1 cellular context compared by ENCODE assay signal in the genomic region with DNA sequence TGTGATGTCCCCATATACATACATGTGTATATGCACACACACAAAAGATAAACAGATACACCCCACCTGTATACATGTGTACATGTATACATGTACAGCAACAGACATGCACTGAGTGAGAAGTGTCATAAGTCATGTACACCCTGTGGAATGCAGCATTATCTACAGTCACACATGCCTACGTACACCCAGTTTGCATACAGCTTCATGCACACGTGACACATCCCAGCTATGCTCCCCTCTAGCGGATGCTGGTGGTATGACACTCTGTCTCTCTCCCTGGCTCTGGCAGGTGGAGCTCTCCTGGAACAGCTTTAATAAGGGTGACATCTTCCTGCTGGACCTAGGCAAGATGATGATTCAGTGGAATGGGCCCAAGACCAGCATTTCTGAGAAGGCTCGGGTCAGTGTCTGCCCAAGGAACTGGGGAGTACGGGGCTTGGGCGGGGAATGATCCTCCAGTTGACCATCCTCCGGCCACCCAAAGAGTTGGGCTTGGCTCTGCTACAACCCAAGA.
TF ChIP-seq lines count a peak whose summit lies in the region.

No MANE protein-coding gene starts in this region.

TF ChIP-seq in K562, 482 proteins besides CTCF, POLR2A, EP300 and RAD21 (continued from another document and continues in another):
- TF ChIP-seq RBBP5 (IDR thresholded peaks at IDR 0.05; ENCODE audit: borderline replicate concordance, insufficient read depth, low read length, poor library complexity, severe bottlenecking) (no peak), NFE2 (IDR thresholded peaks at IDR 0.05; ENCODE audit: low read depth) (no peak), NR4A1 (CRISPR knock-in tag; IDR thresholded peaks at IDR 0.05) (no peak), NR4A1 (tag; IDR thresholded peaks at IDR 0.05) (no peak), ZNF239 (CRISPR knock-in tag; IDR thresholded peaks at IDR 0.05) (no peak), ZNF408 (CRISPR knock-in tag; IDR thresholded peaks at IDR 0.05; ENCODE audit: low read depth) (no peak), MTA1 (IDR thresholded peaks at IDR 0.05; ENCODE audit: borderline replicate concordance) (peak; percentile 59; the same call in 1 of the 2 replicates), SIN3A (IDR thresholded peaks at IDR 0.05; ENCODE audit: borderline replicate concordance in 2 of 2, control insufficient read depth in 1 of 2, low read depth in 2 of 2, low read length in 2 of 2) (peak in 1 of 2 experiments; percentile 90; a peak in 1 of 4 replicates), ZNF146 (CRISPR knock-in tag; IDR thresholded peaks at IDR 0.05; ENCODE audit: unreplicated experiment) (no peak), CXXC5 (CRISPR knock-in tag; IDR thresholded peaks at IDR 0.05) (peak; percentile 57; the same call in 1 of the 2 replicates), NFATC3 (IDR thresholded peaks at IDR 0.05) (no peak), PYGO2 (tag; IDR thresholded peaks at IDR 0.05) (no peak), ZC3H11A (IDR thresholded peaks at IDR 0.05; ENCODE audit: low read depth, low read length) (no peak), NCOA1 (IDR thresholded peaks at IDR 0.05; ENCODE audit: low read depth) (no peak), TEAD4 (IDR thresholded peaks at IDR 0.05; ENCODE audit: low read length) (peak; percentile 90), TEAD4 (CRISPR knock-in tag; IDR thresholded peaks at IDR 0.05; ENCODE audit: borderline replicate concordance) (no peak), ZNF561 (CRISPR knock-in tag; conservative IDR thresholded peaks at IDR 0.05) (no peak), ZNF583 (CRISPR knock-in tag; IDR thresholded peaks at IDR 0.05) (no peak), MCM5 (IDR thresholded peaks at IDR 0.05; ENCODE audit: low read depth) (no peak), ZNF431 (CRISPR knock-in tag; IDR thresholded peaks at IDR 0.05) (no peak), HIVEP1 (CRISPR knock-in tag; IDR thresholded peaks at IDR 0.05) (no peak), KDM1A (IDR thresholded peaks at IDR 0.05) (peak; percentile 59 to 100), ZNF316 (IDR thresholded peaks at IDR 0.05) (no peak), HDAC1 (IDR thresholded peaks at IDR 0.05) (peak in 1 of 2 experiments; percentile 73; a peak in 1 of 4 replicates), HSF4 (CRISPR knock-in tag; IDR thresholded peaks at IDR 0.05; ENCODE audit: borderline replicate concordance) (no peak), NCOA2 (IDR thresholded peaks at IDR 0.05; ENCODE audit: partially characterized antibody in 2 of 2) (no peak), ZNF140 (CRISPR knock-in tag; IDR thresholded peaks at IDR 0.05) (no peak), ZFX (CRISPR knock-in tag; IDR thresholded peaks at IDR 0.05) (no peak), NFE2L1 (tag; IDR thresholded peaks at IDR 0.05; ENCODE audit: borderline replicate concordance, low read depth) (no peak), ETV5 (CRISPR knock-in tag; IDR thresholded peaks at IDR 0.05; ENCODE audit: low read depth) (no peak), NR2C1 (IDR thresholded peaks at IDR 0.05) (peak; percentile 50; the same call in 1 of the 2 replicates), NR2C1 (tag; IDR thresholded peaks at IDR 0.05) (no peak), ZNF77 (CRISPR knock-in tag; IDR thresholded peaks at IDR 0.05) (no peak)
- TF ChIP-seq, protein P1, sequence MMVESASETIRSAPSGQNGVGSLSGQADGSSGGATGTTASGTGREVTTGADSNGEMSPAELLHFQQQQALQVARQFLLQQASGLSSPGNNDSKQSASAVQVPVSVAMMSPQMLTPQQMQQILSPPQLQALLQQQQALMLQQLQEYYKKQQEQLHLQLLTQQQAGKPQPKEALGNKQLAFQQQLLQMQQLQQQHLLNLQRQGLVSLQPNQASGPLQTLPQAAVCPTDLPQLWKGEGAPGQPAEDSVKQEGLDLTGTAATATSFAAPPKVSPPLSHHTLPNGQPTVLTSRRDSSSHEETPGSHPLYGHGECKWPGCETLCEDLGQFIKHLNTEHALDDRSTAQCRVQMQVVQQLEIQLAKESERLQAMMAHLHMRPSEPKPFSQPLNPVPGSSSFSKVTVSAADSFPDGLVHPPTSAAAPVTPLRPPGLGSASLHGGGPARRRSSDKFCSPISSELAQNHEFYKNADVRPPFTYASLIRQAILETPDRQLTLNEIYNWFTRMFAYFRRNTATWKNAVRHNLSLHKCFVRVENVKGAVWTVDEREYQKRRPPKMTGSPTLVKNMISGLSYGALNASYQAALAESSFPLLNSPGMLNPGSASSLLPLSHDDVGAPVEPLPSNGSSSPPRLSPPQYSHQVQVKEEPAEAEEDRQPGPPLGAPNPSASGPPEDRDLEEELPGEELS (CRISPR knock-in tag; IDR thresholded peaks at IDR 0.05; ENCODE audit: borderline replicate concordance), result no peak
- TF ChIP-seq, protein P2, sequence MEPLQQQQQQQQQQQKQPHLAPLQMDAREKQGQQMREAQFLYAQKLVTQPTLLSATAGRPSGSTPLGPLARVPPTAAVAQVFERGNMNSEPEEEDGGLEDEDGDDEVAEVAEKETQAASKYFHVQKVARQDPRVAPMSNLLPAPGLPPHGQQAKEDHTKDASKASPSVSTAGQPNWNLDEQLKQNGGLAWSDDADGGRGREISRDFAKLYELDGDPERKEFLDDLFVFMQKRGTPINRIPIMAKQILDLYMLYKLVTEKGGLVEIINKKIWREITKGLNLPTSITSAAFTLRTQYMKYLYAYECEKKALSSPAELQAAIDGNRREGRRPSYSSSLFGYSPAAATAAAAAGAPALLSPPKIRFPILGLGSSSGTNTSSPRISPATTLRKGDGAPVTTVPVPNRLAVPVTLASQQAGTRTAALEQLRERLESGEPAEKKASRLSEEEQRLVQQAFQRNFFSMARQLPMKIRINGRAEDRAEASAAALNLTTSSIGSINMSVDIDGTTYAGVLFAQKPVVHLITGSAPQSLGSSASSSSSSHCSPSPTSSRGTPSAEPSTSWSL (CRISPR knock-in tag; IDR thresholded peaks at IDR 0.05; ENCODE audit: borderline replicate concordance), result no peak
- TF ChIP-seq, protein P3, sequence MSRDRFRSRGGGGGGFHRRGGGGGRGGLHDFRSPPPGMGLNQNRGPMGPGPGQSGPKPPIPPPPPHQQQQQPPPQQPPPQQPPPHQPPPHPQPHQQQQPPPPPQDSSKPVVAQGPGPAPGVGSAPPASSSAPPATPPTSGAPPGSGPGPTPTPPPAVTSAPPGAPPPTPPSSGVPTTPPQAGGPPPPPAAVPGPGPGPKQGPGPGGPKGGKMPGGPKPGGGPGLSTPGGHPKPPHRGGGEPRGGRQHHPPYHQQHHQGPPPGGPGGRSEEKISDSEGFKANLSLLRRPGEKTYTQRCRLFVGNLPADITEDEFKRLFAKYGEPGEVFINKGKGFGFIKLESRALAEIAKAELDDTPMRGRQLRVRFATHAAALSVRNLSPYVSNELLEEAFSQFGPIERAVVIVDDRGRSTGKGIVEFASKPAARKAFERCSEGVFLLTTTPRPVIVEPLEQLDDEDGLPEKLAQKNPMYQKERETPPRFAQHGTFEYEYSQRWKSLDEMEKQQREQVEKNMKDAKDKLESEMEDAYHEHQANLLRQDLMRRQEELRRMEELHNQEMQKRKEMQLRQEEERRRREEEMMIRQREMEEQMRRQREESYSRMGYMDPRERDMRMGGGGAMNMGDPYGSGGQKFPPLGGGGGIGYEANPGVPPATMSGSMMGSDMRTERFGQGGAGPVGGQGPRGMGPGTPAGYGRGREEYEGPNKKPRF (IDR thresholded peaks at IDR 0.05; ENCODE audit: low read depth, low read length), result no peak
- TF ChIP-seq, protein P4, sequence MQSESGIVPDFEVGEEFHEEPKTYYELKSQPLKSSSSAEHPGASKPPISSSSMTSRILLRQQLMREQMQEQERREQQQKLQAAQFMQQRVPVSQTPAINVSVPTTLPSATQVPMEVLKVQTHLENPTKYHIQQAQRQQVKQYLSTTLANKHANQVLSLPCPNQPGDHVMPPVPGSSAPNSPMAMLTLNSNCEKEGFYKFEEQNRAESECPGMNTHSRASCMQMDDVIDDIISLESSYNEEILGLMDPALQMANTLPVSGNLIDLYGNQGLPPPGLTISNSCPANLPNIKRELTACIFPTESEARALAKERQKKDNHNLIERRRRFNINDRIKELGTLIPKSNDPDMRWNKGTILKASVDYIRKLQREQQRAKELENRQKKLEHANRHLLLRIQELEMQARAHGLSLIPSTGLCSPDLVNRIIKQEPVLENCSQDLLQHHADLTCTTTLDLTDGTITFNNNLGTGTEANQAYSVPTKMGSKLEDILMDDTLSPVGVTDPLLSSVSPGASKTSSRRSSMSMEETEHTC (IDR thresholded peaks at IDR 0.05), result peak; percentile 99
- TF ChIP-seq, protein P5, sequence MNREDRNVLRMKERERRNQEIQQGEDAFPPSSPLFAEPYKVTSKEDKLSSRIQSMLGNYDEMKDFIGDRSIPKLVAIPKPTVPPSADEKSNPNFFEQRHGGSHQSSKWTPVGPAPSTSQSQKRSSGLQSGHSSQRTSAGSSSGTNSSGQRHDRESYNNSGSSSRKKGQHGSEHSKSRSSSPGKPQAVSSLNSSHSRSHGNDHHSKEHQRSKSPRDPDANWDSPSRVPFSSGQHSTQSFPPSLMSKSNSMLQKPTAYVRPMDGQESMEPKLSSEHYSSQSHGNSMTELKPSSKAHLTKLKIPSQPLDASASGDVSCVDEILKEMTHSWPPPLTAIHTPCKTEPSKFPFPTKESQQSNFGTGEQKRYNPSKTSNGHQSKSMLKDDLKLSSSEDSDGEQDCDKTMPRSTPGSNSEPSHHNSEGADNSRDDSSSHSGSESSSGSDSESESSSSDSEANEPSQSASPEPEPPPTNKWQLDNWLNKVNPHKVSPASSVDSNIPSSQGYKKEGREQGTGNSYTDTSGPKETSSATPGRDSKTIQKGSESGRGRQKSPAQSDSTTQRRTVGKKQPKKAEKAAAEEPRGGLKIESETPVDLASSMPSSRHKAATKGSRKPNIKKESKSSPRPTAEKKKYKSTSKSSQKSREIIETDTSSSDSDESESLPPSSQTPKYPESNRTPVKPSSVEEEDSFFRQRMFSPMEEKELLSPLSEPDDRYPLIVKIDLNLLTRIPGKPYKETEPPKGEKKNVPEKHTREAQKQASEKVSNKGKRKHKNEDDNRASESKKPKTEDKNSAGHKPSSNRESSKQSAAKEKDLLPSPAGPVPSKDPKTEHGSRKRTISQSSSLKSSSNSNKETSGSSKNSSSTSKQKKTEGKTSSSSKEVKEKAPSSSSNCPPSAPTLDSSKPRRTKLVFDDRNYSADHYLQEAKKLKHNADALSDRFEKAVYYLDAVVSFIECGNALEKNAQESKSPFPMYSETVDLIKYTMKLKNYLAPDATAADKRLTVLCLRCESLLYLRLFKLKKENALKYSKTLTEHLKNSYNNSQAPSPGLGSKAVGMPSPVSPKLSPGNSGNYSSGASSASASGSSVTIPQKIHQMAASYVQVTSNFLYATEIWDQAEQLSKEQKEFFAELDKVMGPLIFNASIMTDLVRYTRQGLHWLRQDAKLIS (CRISPR knock-in tag; IDR thresholded peaks at IDR 0.05), result no peak
- TF ChIP-seq, protein P6, sequence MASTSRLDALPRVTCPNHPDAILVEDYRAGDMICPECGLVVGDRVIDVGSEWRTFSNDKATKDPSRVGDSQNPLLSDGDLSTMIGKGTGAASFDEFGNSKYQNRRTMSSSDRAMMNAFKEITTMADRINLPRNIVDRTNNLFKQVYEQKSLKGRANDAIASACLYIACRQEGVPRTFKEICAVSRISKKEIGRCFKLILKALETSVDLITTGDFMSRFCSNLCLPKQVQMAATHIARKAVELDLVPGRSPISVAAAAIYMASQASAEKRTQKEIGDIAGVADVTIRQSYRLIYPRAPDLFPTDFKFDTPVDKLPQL (IDR thresholded peaks at IDR 0.05; ENCODE audit: extremely low read depth, insufficient read length), result no peak
- TF ChIP-seq, protein P7, sequence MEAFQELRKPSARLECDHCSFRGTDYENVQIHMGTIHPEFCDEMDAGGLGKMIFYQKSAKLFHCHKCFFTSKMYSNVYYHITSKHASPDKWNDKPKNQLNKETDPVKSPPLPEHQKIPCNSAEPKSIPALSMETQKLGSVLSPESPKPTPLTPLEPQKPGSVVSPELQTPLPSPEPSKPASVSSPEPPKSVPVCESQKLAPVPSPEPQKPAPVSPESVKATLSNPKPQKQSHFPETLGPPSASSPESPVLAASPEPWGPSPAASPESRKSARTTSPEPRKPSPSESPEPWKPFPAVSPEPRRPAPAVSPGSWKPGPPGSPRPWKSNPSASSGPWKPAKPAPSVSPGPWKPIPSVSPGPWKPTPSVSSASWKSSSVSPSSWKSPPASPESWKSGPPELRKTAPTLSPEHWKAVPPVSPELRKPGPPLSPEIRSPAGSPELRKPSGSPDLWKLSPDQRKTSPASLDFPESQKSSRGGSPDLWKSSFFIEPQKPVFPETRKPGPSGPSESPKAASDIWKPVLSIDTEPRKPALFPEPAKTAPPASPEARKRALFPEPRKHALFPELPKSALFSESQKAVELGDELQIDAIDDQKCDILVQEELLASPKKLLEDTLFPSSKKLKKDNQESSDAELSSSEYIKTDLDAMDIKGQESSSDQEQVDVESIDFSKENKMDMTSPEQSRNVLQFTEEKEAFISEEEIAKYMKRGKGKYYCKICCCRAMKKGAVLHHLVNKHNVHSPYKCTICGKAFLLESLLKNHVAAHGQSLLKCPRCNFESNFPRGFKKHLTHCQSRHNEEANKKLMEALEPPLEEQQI (IDR thresholded peaks at IDR 0.05), result no peak; the same call in 1 of the 2 replicates
- TF ChIP-seq, protein P8, sequence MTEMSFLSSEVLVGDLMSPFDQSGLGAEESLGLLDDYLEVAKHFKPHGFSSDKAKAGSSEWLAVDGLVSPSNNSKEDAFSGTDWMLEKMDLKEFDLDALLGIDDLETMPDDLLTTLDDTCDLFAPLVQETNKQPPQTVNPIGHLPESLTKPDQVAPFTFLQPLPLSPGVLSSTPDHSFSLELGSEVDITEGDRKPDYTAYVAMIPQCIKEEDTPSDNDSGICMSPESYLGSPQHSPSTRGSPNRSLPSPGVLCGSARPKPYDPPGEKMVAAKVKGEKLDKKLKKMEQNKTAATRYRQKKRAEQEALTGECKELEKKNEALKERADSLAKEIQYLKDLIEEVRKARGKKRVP (CRISPR knock-in tag; IDR thresholded peaks at IDR 0.05), result no peak
- TF ChIP-seq, protein P9, sequence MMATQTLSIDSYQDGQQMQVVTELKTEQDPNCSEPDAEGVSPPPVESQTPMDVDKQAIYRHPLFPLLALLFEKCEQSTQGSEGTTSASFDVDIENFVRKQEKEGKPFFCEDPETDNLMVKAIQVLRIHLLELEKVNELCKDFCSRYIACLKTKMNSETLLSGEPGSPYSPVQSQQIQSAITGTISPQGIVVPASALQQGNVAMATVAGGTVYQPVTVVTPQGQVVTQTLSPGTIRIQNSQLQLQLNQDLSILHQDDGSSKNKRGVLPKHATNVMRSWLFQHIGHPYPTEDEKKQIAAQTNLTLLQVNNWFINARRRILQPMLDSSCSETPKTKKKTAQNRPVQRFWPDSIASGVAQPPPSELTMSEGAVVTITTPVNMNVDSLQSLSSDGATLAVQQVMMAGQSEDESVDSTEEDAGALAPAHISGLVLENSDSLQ (IDR thresholded peaks at IDR 0.05), result peak; percentile 77
- TF ChIP-seq, protein P10, sequence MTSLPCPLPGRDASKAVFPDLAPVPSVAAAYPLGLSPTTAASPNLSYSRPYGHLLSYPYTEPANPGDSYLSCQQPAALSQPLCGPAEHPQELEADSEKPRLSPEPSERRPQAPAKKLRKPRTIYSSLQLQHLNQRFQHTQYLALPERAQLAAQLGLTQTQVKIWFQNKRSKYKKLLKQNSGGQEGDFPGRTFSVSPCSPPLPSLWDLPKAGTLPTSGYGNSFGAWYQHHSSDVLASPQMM (CRISPR knock-in tag; IDR thresholded peaks at IDR 0.05), result no peak
- TF ChIP-seq, protein P11, sequence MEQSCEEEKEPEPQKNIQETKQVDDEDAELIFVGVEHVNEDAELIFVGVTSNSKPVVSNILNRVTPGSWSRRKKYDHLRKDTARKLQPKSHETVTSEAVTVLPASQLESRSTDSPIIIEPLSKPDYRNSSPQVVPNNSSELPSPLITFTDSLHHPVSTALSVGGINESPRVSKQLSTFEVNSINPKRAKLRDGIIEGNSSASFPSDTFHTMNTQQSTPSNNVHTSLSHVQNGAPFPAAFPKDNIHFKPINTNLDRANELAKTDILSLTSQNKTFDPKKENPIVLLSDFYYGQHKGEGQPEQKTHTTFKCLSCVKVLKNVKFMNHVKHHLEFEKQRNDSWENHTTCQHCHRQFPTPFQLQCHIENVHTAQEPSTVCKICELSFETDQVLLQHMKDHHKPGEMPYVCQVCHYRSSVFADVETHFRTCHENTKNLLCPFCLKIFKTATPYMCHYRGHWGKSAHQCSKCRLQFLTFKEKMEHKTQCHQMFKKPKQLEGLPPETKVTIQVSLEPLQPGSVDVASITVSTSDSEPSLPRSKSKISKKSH (CRISPR knock-in tag; IDR thresholded peaks at IDR 0.05), result no peak
